Comparison of ENCODE assay signal across 8 cellular contexts in the genomic region with DNA sequence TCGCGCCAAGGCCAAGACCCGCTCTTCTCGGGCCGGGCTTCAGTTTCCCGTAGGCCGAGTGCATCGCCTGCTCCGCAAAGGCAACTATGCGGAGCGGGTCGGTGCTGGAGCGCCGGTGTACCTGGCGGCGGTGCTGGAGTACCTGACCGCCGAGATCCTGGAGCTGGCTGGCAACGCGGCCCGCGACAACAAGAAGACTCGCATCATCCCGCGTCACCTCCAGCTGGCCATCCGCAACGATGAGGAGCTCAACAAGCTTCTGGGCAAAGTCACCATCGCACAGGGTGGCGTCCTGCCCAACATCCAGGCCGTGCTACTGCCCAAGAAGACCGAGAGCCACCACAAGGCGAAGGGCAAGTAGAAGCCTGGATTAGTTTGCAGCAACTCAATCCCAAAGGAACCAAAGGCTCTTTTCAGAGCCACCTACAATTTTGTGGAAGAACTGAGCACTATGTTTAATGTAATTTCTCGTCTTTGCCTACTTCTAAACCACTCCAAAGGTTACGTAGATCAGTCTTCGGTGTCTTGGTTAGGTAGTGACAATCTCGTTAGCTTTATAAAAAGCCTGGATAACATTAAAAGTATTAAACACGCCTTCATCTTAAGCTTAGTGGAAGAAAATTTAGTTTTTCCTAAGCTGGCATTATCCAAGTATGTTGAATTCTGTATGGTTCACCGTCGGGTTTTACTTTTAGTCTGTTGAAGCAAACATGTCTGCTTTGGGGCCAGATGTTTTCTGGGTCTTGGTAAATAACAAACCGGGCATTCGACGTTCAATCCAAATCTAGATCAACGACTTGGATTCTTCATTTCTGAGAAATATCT.
DNase-seq lines count a peak whose midpoint lies in the region; ATAC-seq and TF ChIP-seq lines count a peak whose summit lies in the region.
"Not testable (repeated sequence)": the region's sequence is repeated elsewhere in the genome, so short reads cannot be mapped to it uniquely, and the experiment has no call there.

No MANE protein-coding gene starts in this region.

- H3K27me3 ChIP-seq in GM23338 (ENCODE audit: insufficient read depth); SJSA1 (replicated peaks): not testable (repeated sequence)

- H3F3A ChIP-seq in GM23338 (replicated peaks; ENCODE audit: low read depth): not testable (repeated sequence)

- H3K27me3 Mint-ChIP-seq in GM23338 (ENCODE audit: insufficient read depth, low read depth, poor library complexity): peaks cover 54% of the 10 kb centered on the region
- H3K27me3 Mint-ChIP-seq in activated naive CD8-positive, alpha-beta T cell treated with anti-CD3 and anti-CD28 coated beads for 36 hours: peaks cover 16% of the 10 kb centered on the region
- H3K27me3 Mint-ChIP-seq in mesothelial cell of epicardium (ENCODE audit: low read depth); stimulated activated naive CD8-positive, alpha-beta T cell treated with anti-CD3 and anti-CD28 coated beads, Interleukin-15, Interleukin-2, amounts not matched to agents 100 ng/mL and 50 ng/mL, for 24 hours: not testable (repeated sequence)

- H2AFZ ChIP-seq in GM23338: not testable (repeated sequence)

- H3K9me2 ChIP-seq in GM23338 (ENCODE audit: insufficient read depth): not testable (repeated sequence)

- H3K4me3 Mint-ChIP-seq in GM23338 (peak overlapping the region; percentile 98), mesothelial cell of epicardium (peak overlapping the region; percentile 93)
- peak overlapping the region; percentile 85 for H3K4me3 Mint-ChIP-seq in activated naive CD8-positive, alpha-beta T cell treated with anti-CD3 and anti-CD28 coated beads for 36 hours
- H3K4me3 Mint-ChIP-seq in stimulated activated naive CD8-positive, alpha-beta T cell treated with anti-CD3 and anti-CD28 coated beads, Interleukin-15, Interleukin-2, amounts not matched to agents 100 ng/mL and 50 ng/mL, for 24 hours: peak overlapping the region; percentile 92

- peak; percentile 75 for DNase-seq in DMS114 treated with DMSO at 0.1 percent for 48 hours (lab: John Stamatoyannopoulos, UW; ENCODE audit: unreplicated experiment)
- DNase-seq in GM23338 (ENCODE audit: low spot score): peak; percentile 44
- not testable (repeated sequence) for DNase-seq in LNCaP clone FGC (ENCODE audit: low read depth)
- DNase-seq in SJSA1 (ENCODE audit: low read depth in 1 of 2, low spot score in 2 of 2): peak in 1 of 2 experiments; percentile 68
- DNase-seq in activated naive CD8-positive, alpha-beta T cell treated with anti-CD3 and anti-CD28 coated beads for 36 hours: peak; percentile 37
- DNase-seq in fibroblast of pulmonary artery (ENCODE audit: low read depth): peak; percentile 49
- DNase-seq in mesothelial cell of epicardium (ENCODE audit: low spot score in 2 of 2, unreplicated experiment in 2 of 2): peak in 1 of 2 experiments; percentile 45

- not testable (repeated sequence) for H4K20me1 ChIP-seq in GM23338 (replicated peaks; ENCODE audit: insufficient read depth)

- H3K9me3 Mint-ChIP-seq in GM23338; activated naive CD8-positive, alpha-beta T cell treated with anti-CD3 and anti-CD28 coated beads for 36 hours; mesothelial cell of epicardium; stimulated activated naive CD8-positive, alpha-beta T cell treated with anti-CD3 and anti-CD28 coated beads, Interleukin-15, Interleukin-2, amounts not matched to agents 100 ng/mL and 50 ng/mL, for 24 hours: not testable (repeated sequence)

- not testable (repeated sequence) for H3K36me3 Mint-ChIP-seq in GM23338 (ENCODE audit: low read depth); mesothelial cell of epicardium; stimulated activated naive CD8-positive, alpha-beta T cell treated with anti-CD3 and anti-CD28 coated beads, Interleukin-15, Interleukin-2, amounts not matched to agents 100 ng/mL and 50 ng/mL, for 24 hours (ENCODE audit: low read depth)
- H3K36me3 Mint-ChIP-seq in activated naive CD8-positive, alpha-beta T cell treated with anti-CD3 and anti-CD28 coated beads for 36 hours: peaks cover 12% of the 10 kb centered on the region

- H3K9me3 ChIP-seq in SJSA1 (replicated peaks): not testable (repeated sequence)

- peak; percentile 3 for ATAC-seq in GM23338

- peaks cover 12% of the 10 kb centered on the region for H3K4me1 ChIP-seq in GM23338 (ENCODE audit: insufficient read depth)
- H3K4me1 ChIP-seq in SJSA1 (replicated peaks): peaks cover 29% of the 10 kb centered on the region

- H3K27ac Mint-ChIP-seq in GM23338: peak overlapping the region; percentile 100
- H3K27ac Mint-ChIP-seq in activated naive CD8-positive, alpha-beta T cell treated with anti-CD3 and anti-CD28 coated beads for 36 hours: peak overlapping the region; percentile 96
- peak overlapping the region; percentile 99 for H3K27ac Mint-ChIP-seq in mesothelial cell of epicardium
- peak overlapping the region; percentile 98 for H3K27ac Mint-ChIP-seq in stimulated activated naive CD8-positive, alpha-beta T cell treated with anti-CD3 and anti-CD28 coated beads, Interleukin-15, Interleukin-2, amounts not matched to agents 100 ng/mL and 50 ng/mL, for 24 hours

- H3K27ac ChIP-seq in GM23338 (ENCODE audit: low read depth) (peak overlapping the region; percentile 99), SJSA1 (peak overlapping the region; percentile 61)

- H3K4me1 Mint-ChIP-seq in GM23338 (peaks cover 23% of the 10 kb centered on the region; the same call in 2 of the 3 replicates), mesothelial cell of epicardium (peaks cover 44% of the 10 kb centered on the region)
- H3K4me1 Mint-ChIP-seq in activated naive CD8-positive, alpha-beta T cell treated with anti-CD3 and anti-CD28 coated beads for 36 hours: peaks cover 51% of the 10 kb centered on the region
- H3K4me1 Mint-ChIP-seq in stimulated activated naive CD8-positive, alpha-beta T cell treated with anti-CD3 and anti-CD28 coated beads, Interleukin-15, Interleukin-2, amounts not matched to agents 100 ng/mL and 50 ng/mL, for 24 hours (ENCODE audit: low read depth): peaks cover 55% of the 10 kb centered on the region

- H3K4me3 ChIP-seq in GM23338 (peak overlapping the region; percentile 81), LNCaP clone FGC (ENCODE audit: low read depth, low read length) (peak overlapping the region; percentile 75), SJSA1 (peak overlapping the region; percentile 51), fibroblast of pulmonary artery (replicated peaks; ENCODE audit: low read depth, low read length) (peak overlapping the region; percentile 46)

- H3K4me2 ChIP-seq in GM23338: peak overlapping the region; percentile 72

- not testable (repeated sequence) for H3K36me3 ChIP-seq in GM23338 (ENCODE audit: insufficient read depth); SJSA1

- not testable (repeated sequence) for TF ChIP-seq CTCF in GM23338 (conservative IDR thresholded peaks at IDR 0.05; ENCODE audit: low read depth in 2 of 2); LNCaP clone FGC (IDR thresholded peaks at IDR 0.05; ENCODE audit: control insufficient read depth, extremely low read depth, insufficient read depth); fibroblast of pulmonary artery (IDR thresholded peaks at IDR 0.05; ENCODE audit: low read length, missing control alignments); mesothelial cell of epicardium (IDR thresholded peaks at IDR 0.05; ENCODE audit: unreplicated experiment)

- H3K79me2 ChIP-seq in GM23338 (replicated peaks; ENCODE audit: insufficient read depth): not testable (repeated sequence)

TF ChIP-seq in GM23338, 12 proteins besides CTCF, POLR2A, EP300 and RAD21:
- peak; percentile 66 for TF ChIP-seq POLR2AphosphoS5 (IDR thresholded peaks at IDR 0.05; ENCODE audit: low read depth)
